ENCODE assay signal across 16 cellular contexts in genomic region chr5:133882107-133882695, GRCh38.
A peak's percentile ranks its signal among the peaks of the same experiment; 100 is the strongest.
DNase-seq lines count a peak whose midpoint lies in the region; ATAC-seq, FAIRE-seq and TF ChIP-seq lines count a peak whose summit lies in the region.
"Had no signal": no experiment of that assay in that cellular context is flagged by ENCODE, and none has a peak within 500 bp of the region (broad histone marks: within the 10 kb centered on the region; RNA-seq: fewer than 3 reads in every experiment).

No MANE protein-coding gene starts in this region.

- H3K27me3 ChIP-seq in sigmoid colon (no peaks in the 10 kb centered on the region), MG63 (no peaks in the 10 kb centered on the region)

- H3K36me3 ChIP-seq in sigmoid colon (no peaks in the 10 kb centered on the region), MG63 (no peaks in the 10 kb centered on the region)

- H3K9me3 ChIP-seq in sigmoid colon = no peaks in the 10 kb centered on the region
- no peaks in the 10 kb centered on the region for H3K9me3 ChIP-seq in MG63

- FAIRE-seq in GM12891 (lab: Jason Lieb, UNC) = no peak
- FAIRE-seq: HTR-8/SVneo had no signal

- no peak overlapping the region for H3K4me3 ChIP-seq in sigmoid colon
- no peak overlapping the region for H3K4me3 ChIP-seq in MG63

- no peak for TF ChIP-seq POLR2A in sigmoid colon (IDR thresholded peaks at IDR 0.05)
- TF ChIP-seq POLR2A in GM12891 (IDR thresholded peaks at IDR 0.05; ENCODE audit: low read depth, low read length) = no peak

- in situ Hi-C loops in G401 (cut with HindIII; ENCODE audit: low sequenced_read_pairs) = no loop called here

- TF ChIP-seq CTCF in sigmoid colon (IDR thresholded peaks at IDR 0.05) = no peak

- H3K4me1 ChIP-seq in sigmoid colon = peaks cover 0 to 22% (median 12%) of the 10 kb centered on the region in 4 donors

- no peak for TF ChIP-seq EP300 in sigmoid colon (IDR thresholded peaks at IDR 0.05)

- intact Hi-C loops in sigmoid colon (cut with DNase I) = no loop called here

- no peak for ATAC-seq in GM21737 (IDR thresholded peaks at IDR 0.05; ENCODE audit: unreplicated experiment)

- 79 to 90% methylated on average over 12 of the region's 12 CpGs for WGBS in sigmoid colon, 2 donors

- no peak overlapping the region for H3K27ac ChIP-seq in sigmoid colon
- H3K27ac ChIP-seq: HL-60 had no signal

- DNase-seq in G401 (ENCODE audit: low spot score) = peak; percentile 63
- DNase-seq in NCI-H69 (lab: John Stamatoyannopoulos, UW) = peak; percentile 96
- DNase-seq in cerebellar cortex (ENCODE audit: low spot score) = peak; percentile 59
- DNase-seq in sigmoid colon = peak; percentile 20
- no peak for DNase-seq in NCI-H128 (lab: John Stamatoyannopoulos, UW; ENCODE audit: unreplicated experiment)
- DNase-seq in GM12891 (ENCODE audit: insufficient read length, low spot score) = no peak
- no peak for DNase-seq in MG63
- DNase-seq: H9, NCI-H1436, NCI-H2081 treated with DMSO at 0.1 percent for 48 hours, NCI-H2227 treated with DMSO at 0.1 percent for 48 hours, OCI-M1, T-helper 2 cell had no signal

TF ChIP-seq in GM12891, 5 proteins besides CTCF, POLR2A, EP300 and RAD21:
- TF ChIP-seq SPI1 (IDR thresholded peaks at IDR 0.05; ENCODE audit: low read depth, low read length) (no peak), PAX5 (IDR thresholded peaks at IDR 0.05; ENCODE audit: insufficient read depth, low read length, severe bottlenecking) (no peak), TAF1 (IDR thresholded peaks at IDR 0.05; ENCODE audit: low read depth, low read length) (no peak), POLR2AphosphoS5 (IDR thresholded peaks at IDR 0.05; ENCODE audit: low read depth, low read length) (no peak), POU2F2 (IDR thresholded peaks at IDR 0.05; ENCODE audit: low read depth, low read length) (no peak)

Comparison
In these comparisons a context has a peak if more than half of its experiments do, and no peak if none do; other contexts are left out.
1. DNase-seq: peak in G401 (single experiment), NCI-H69 (single experiment), cerebellar cortex (single experiment) and sigmoid colon (single experiment); none in NCI-H128 (single experiment), GM12891 (single experiment) and MG63 (single experiment).